ENCODE assay signal across 21 cellular contexts in the genomic region with DNA sequence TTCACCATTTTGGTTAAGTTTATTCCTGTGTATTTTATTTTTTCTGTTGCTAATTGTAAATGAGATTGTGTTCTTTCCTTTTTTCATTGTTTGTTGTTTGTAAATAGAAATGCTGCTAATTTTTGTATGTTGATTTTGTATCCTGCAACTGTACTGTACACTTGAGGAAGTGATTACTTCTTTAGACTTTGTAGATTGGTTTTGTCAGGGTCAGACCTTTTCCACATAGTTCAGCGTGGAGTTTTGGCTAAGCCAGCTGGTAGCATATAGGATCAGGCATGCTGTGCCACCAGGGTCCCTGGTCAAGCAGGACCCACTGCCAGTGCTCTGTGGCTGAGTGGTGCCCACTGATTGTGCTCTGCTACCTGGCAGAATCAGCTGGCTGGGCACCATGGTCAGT.
DNase-seq lines count a peak whose midpoint lies in the region; ATAC-seq and TF ChIP-seq lines count a peak whose summit lies in the region.
"Had no signal": no experiment of that assay in that cellular context is flagged by ENCODE, and none has a peak within 500 bp of the region (broad histone marks: within the 10 kb centered on the region; RNA-seq: fewer than 3 reads in every experiment).

No MANE protein-coding gene starts in this region.

- H2BK15ac ChIP-seq in IMR-90 (ENCODE audit: low read depth, low read length): no peak overlapping the region
- no peak overlapping the region for H2BK15ac ChIP-seq in neuronal stem cell (ENCODE audit: low read length)

- H3K79me1 ChIP-seq in IMR-90 (ENCODE audit: low read depth in 1 of 2, low read length in 2 of 2): no peaks in the 10 kb centered on the region
- H3K79me1 ChIP-seq in neuronal stem cell (ENCODE audit: low read depth, low read length): no peaks in the 10 kb centered on the region

- 100% methylated on average over 1 of the region's 1 CpG; no CpG with 5 or more reads in 1 of the 2 experiments for WGBS in IMR-90 (ENCODE audit: extremely low coverage in 2 of 2, insufficient read length in 1 of 2), 2 experiments
- no CpG with 5 or more reads among the region's 1 CpG for WGBS in neuronal stem cell (ENCODE audit: extremely low coverage in 2 of 2, insufficient read length in 2 of 2, insufficient replicate concordance in 1 of 2), 2 donors

- dilution Hi-C loops in IMR-90 (cut with HindIII; ENCODE audit: low sequenced_read_pairs, unreplicated experiment): no loop called here

- intact Hi-C loops in IMR-90 (cut with micrococcal nuclease): no loop called here
- intact Hi-C loops in activated B cell treated with CpG ODN at 0.5 μM for 24 hours (cut with micrococcal nuclease): no loop called here
- intact Hi-C loops in activated CD8-positive, alpha-beta T cell treated with anti-CD3 and anti-CD28 coated beads for 36 hours (cut with micrococcal nuclease): no loop called here

- peaks cover 2% of the 10 kb centered on the region for H3K9me3 Mint-ChIP-seq in activated B cell treated with CpG ODN at 0.5 μM for 24 hours
- H3K9me3 Mint-ChIP-seq in activated CD8-positive, alpha-beta T cell treated with anti-CD3 and anti-CD28 coated beads for 36 hours: no peaks in the 10 kb centered on the region

- peak; percentile 26 for DNase-seq in NOMO-1 treated with DMSO at 0.1 percent for 48 hours (lab: John Stamatoyannopoulos, UW; ENCODE audit: unreplicated experiment)
- no peak for DNase-seq in NOMO-1 treated with dmso at 0.1 percent for 144 hours (lab: John Stamatoyannopoulos, UW; ENCODE audit: unreplicated experiment)
- no peak for DNase-seq in IMR-90
- DNase-seq in activated B cell treated with CpG ODN at 0.5 μM for 24 hours: no peak
- DNase-seq in neuronal stem cell (ENCODE audit: low spot score): no peak
- no peak for DNase-seq in NCI-H2171 (lab: John Stamatoyannopoulos, UW)
- no peak for DNase-seq in NCI-H1105 treated with DMSO at 0.1 percent for 48 hours (lab: John Stamatoyannopoulos, UW)
- no peak for DNase-seq in activated CD8-positive, alpha-beta T cell treated with anti-CD3 and anti-CD28 coated beads for 36 hours
- DNase-seq: 8988T, AML-193, GOT3, Karpas-422, NCI-H1048, NCI-H1436, NCI-H1930, NCI-H2227 treated with DMSO at 0.1 percent for 48 hours, NCI-H510A, NCI-H774 had no signal

- no peak for TF ChIP-seq CTCF in IMR-90 (conservative IDR thresholded peaks at IDR 0.05; ENCODE audit: low read depth, low read length)
- TF ChIP-seq CTCF in activated B cell treated with CpG ODN at 0.5 μM for 24 hours (IDR thresholded peaks at IDR 0.05): no peak
- no peak for TF ChIP-seq CTCF in activated CD8-positive, alpha-beta T cell treated with anti-CD3 and anti-CD28 coated beads for 36 hours (IDR thresholded peaks at IDR 0.05)

- no peak for ATAC-seq in IMR-90 (ENCODE audit: low read depth)
- no peak for ATAC-seq in activated B cell treated with CpG ODN at 0.5 μM for 24 hours (ENCODE audit: low read depth)
- ATAC-seq in activated CD8-positive, alpha-beta T cell treated with anti-CD3 and anti-CD28 coated beads for 36 hours: no peak
- ATAC-seq: HCT116, Right ventricle myocardium inferior had no signal

- in situ Hi-C loops in IMR-90 (cut with MboI; ENCODE audit: low sequenced_read_pairs): no loop called here

- H3K4me3 ChIP-seq in IMR-90 (ENCODE audit: insufficient read depth, low read depth, low read length): no peak overlapping the region
- H3K4me3 ChIP-seq in neuronal stem cell (ENCODE audit: low read length in 2 of 2): no peak overlapping the region

- no peak overlapping the region for H3K18ac ChIP-seq in IMR-90 (ENCODE audit: low read depth, low read length)
- H3K18ac ChIP-seq in neuronal stem cell (ENCODE audit: low read length): peak overlapping the region; percentile 86

- peaks cover 4% of the 10 kb centered on the region for H3K36me3 Mint-ChIP-seq in activated B cell treated with CpG ODN at 0.5 μM for 24 hours (ENCODE audit: low read depth)
- no peaks in the 10 kb centered on the region for H3K36me3 Mint-ChIP-seq in activated CD8-positive, alpha-beta T cell treated with anti-CD3 and anti-CD28 coated beads for 36 hours (ENCODE audit: low read depth)

- no peak overlapping the region for H2BK12ac ChIP-seq in neuronal stem cell (ENCODE audit: low read length)

- H4K91ac ChIP-seq in IMR-90 (ENCODE audit: insufficient read depth, low read depth, low read length) (no peak overlapping the region), neuronal stem cell (ENCODE audit: low read depth, low read length, poor library complexity) (no peak overlapping the region)

- no peak overlapping the region for H2AK5ac ChIP-seq in IMR-90 (ENCODE audit: low read depth, low read length)
- peak overlapping the region; percentile 3 for H2AK5ac ChIP-seq in neuronal stem cell (ENCODE audit: low read depth, low read length)

- H3K27me3 ChIP-seq in IMR-90 (ENCODE audit: control insufficient read depth, insufficient read depth, low read length) (no peaks in the 10 kb centered on the region; the same call in 1 of the 2 replicates), neuronal stem cell (ENCODE audit: control insufficient read depth in 3 of 3, insufficient read depth in 3 of 3, low read depth in 1 of 3, low read length in 3 of 3) (peaks cover 0 to 2% (median 0%) of the 10 kb centered on the region in 3 experiments)

- no TSS peak for BruUV-seq in IMR-90 (replicated peaks; lab: Mats Ljungman, UMichigan)

- H3K14ac ChIP-seq in IMR-90 (replicated peaks; ENCODE audit: low read depth, low read length) (no peak overlapping the region), neuronal stem cell (ENCODE audit: low read length) (no peak overlapping the region)

- H3K4me2 ChIP-seq in IMR-90 (ENCODE audit: low read depth, low read length) (no peak overlapping the region), neuronal stem cell (ENCODE audit: insufficient read depth, low read length, poor library complexity, severe bottlenecking) (no peak overlapping the region)

- H2AK9ac ChIP-seq in IMR-90 (replicated peaks; ENCODE audit: low read depth, low read length, poor library complexity): no peak overlapping the region

- no peak overlapping the region for H4K5ac ChIP-seq in IMR-90 (ENCODE audit: low read depth, low read length)

- H3K27me3 Mint-ChIP-seq in activated B cell treated with CpG ODN at 0.5 μM for 24 hours: no peaks in the 10 kb centered on the region
- H3K27me3 Mint-ChIP-seq in activated CD8-positive, alpha-beta T cell treated with anti-CD3 and anti-CD28 coated beads for 36 hours: no peaks in the 10 kb centered on the region

- no peak overlapping the region for H4K8ac ChIP-seq in IMR-90 (ENCODE audit: low read depth in 2 of 2, low read length in 2 of 2)
- no peak overlapping the region for H4K8ac ChIP-seq in neuronal stem cell (ENCODE audit: low read depth, low read length)

- H3K56ac ChIP-seq in IMR-90 (ENCODE audit: extremely low read depth, insufficient read depth, low read length): no peak overlapping the region

- H3K4me3 Mint-ChIP-seq in activated B cell treated with CpG ODN at 0.5 μM for 24 hours: peak overlapping the region; percentile 55
- no peak overlapping the region for H3K4me3 Mint-ChIP-seq in activated CD8-positive, alpha-beta T cell treated with anti-CD3 and anti-CD28 coated beads for 36 hours

- no peak overlapping the region for H3K9ac ChIP-seq in IMR-90 (ENCODE audit: low read depth, low read length)
- no peak overlapping the region for H3K9ac ChIP-seq in neuronal stem cell (ENCODE audit: low read depth, low read length, poor library complexity)

- no peaks in the 10 kb centered on the region for H3K36me3 ChIP-seq in IMR-90 (ENCODE audit: control insufficient read depth, insufficient read depth, low read length)
- H3K36me3 ChIP-seq in neuronal stem cell (replicated peaks in 1 of 2; ENCODE audit: control insufficient read depth in 2 of 2, insufficient read depth in 2 of 2, low read length in 2 of 2): no peaks in the 10 kb centered on the region

- peak overlapping the region; percentile 65 for H3K27ac Mint-ChIP-seq in activated B cell treated with CpG ODN at 0.5 μM for 24 hours
- no peak overlapping the region for H3K27ac Mint-ChIP-seq in activated CD8-positive, alpha-beta T cell treated with anti-CD3 and anti-CD28 coated beads for 36 hours

- H3K4ac ChIP-seq in IMR-90 (ENCODE audit: low read depth, low read length) (no peak overlapping the region), neuronal stem cell (ENCODE audit: low read length) (no peak overlapping the region)

- H3K9me3 ChIP-seq in IMR-90 (ENCODE audit: control insufficient read depth, insufficient read depth, low read length): no peaks in the 10 kb centered on the region
- peaks cover 0 to 2% of the 10 kb centered on the region in 2 donors for H3K9me3 ChIP-seq in neuronal stem cell (replicated peaks in 1 of 2; ENCODE audit: control insufficient read depth in 2 of 2, insufficient read depth in 1 of 2, low read depth in 1 of 2, low read length in 2 of 2)

- peaks cover 2% of the 10 kb centered on the region; the same call in 1 of the 2 replicates for H3K4me1 ChIP-seq in IMR-90 (ENCODE audit: control insufficient read depth, insufficient read depth, low read length)
- no peaks in the 10 kb centered on the region for H3K4me1 ChIP-seq in neuronal stem cell (ENCODE audit: control insufficient read depth in 2 of 2, insufficient read depth in 1 of 2, low read depth in 1 of 2, low read length in 2 of 2)

- H2AFZ ChIP-seq in IMR-90 (replicated peaks; ENCODE audit: low read length, poor library complexity) (peak overlapping the region; percentile 52), neuronal stem cell (ENCODE audit: low read length) (no peak overlapping the region)

- TF ChIP-seq RAD21 in IMR-90 (IDR thresholded peaks at IDR 0.05; ENCODE audit: low read length): no peak

- 0 out of 2 replicates have a peak, but pooled peaks cover 3% of the 10 kb centered on the region for H3K9me1 ChIP-seq in IMR-90 (ENCODE audit: insufficient read depth, low read length)

- CTCF ChIA-PET in IMR-90 (lab: Yijun Ruan, JAX) (no interaction called here), activated B cell treated with CpG ODN at 0.5 μM for 24 hours (lab: Charles Lee) (no interaction called here)
- CTCF ChIA-PET in activated CD8-positive, alpha-beta T cell treated with anti-CD3 and anti-CD28 coated beads for 36 hours (lab: Charles Lee): interaction anchor here (1.8 kb wide), 1 partner anchor 24 kb away, joined by 3 read pairs; no protein-coding TSS in a partner anchor

- no peak for TF ChIP-seq POLR2A in IMR-90 (IDR thresholded peaks at IDR 0.05; ENCODE audit: low read depth, low read length)

- no peak overlapping the region for H2BK5ac ChIP-seq in IMR-90 (ENCODE audit: low read depth, low read length, poor library complexity, severe bottlenecking)
- no peak overlapping the region for H2BK5ac ChIP-seq in neuronal stem cell (ENCODE audit: low read length)

- H3K27ac ChIP-seq in IMR-90 (ENCODE audit: insufficient read depth, low read length): no peak overlapping the region
- H3K27ac ChIP-seq in neuronal stem cell (replicated peaks; ENCODE audit: low read length): no peak overlapping the region
- H3K27ac ChIP-seq: C4-2B had no signal

- POLR2A ChIA-PET in IMR-90 (lab: Charles Lee; ENCODE audit: unreplicated experiment): no interaction called here
- POLR2A ChIA-PET in activated B cell treated with CpG ODN at 0.5 μM for 24 hours (lab: Charles Lee): no interaction called here
- POLR2A ChIA-PET in activated CD8-positive, alpha-beta T cell treated with anti-CD3 and anti-CD28 coated beads for 36 hours (lab: Charles Lee): no interaction called here

- no peak overlapping the region for H2BK20ac ChIP-seq in IMR-90 (ENCODE audit: low read depth, low read length)

- no peak overlapping the region for H2BK120ac ChIP-seq in IMR-90 (ENCODE audit: low read depth, low read length)
- no peak overlapping the region for H2BK120ac ChIP-seq in neuronal stem cell (ENCODE audit: low read depth, low read length)

- peaks cover 32% of the 10 kb centered on the region for H3K4me1 Mint-ChIP-seq in activated B cell treated with CpG ODN at 0.5 μM for 24 hours
- peaks cover 3% of the 10 kb centered on the region for H3K4me1 Mint-ChIP-seq in activated CD8-positive, alpha-beta T cell treated with anti-CD3 and anti-CD28 coated beads for 36 hours (ENCODE audit: low read depth)

- H3K23ac ChIP-seq in IMR-90 (ENCODE audit: low read depth, low read length): no peak overlapping the region
- no peak overlapping the region for H3K23ac ChIP-seq in neuronal stem cell (ENCODE audit: low read depth, low read length, poor library complexity)

- H4K20me1 ChIP-seq in IMR-90 (ENCODE audit: insufficient read depth, low read length): no peaks in the 10 kb centered on the region
